Comparison of ENCODE assay signal across 7 cellular contexts in genomic region chr18:23585007-23585871, GRCh38. TPM values are rescaled to one million over a fixed set of nuclear protein-coding genes. Genes with fewer than 3 reads are reported as not detected.
A peak's percentile ranks its signal among the peaks of the same experiment; 100 is the strongest.
DNase-seq lines count a peak whose midpoint lies in the region; ATAC-seq, FAIRE-seq and TF ChIP-seq lines count a peak whose summit lies in the region.

No MANE protein-coding gene starts in this region.

- no peaks in the 10 kb centered on the region for H3K9me3 ChIP-seq in MM.1S (replicated peaks; ENCODE audit: insufficient read depth, low read length)
- no peaks in the 10 kb centered on the region for H3K9me3 ChIP-seq in adipocyte (ENCODE audit: control insufficient read depth, low read length)
- no peaks in the 10 kb centered on the region for H3K9me3 ChIP-seq in iPS-18c (ENCODE audit: control insufficient read depth, insufficient read depth, low read length)
- no peaks in the 10 kb centered on the region for H3K9me3 ChIP-seq in small intestine (ENCODE audit: control insufficient read depth, low read depth)

- H3K4me2 ChIP-seq in MM.1S (ENCODE audit: low read depth, low read length) = peak overlapping the region; percentile 84

- H3K4me1 ChIP-seq in MM.1S (ENCODE audit: low read length) = peaks cover 12% of the 10 kb centered on the region; the same call in 1 of the 2 replicates
- peaks cover 54% of the 10 kb centered on the region for H3K4me1 ChIP-seq in adipocyte (ENCODE audit: control insufficient read depth, insufficient read depth, low read length)
- peaks cover 4 to 19% of the 10 kb centered on the region in 2 donors for H3K4me1 ChIP-seq in small intestine (ENCODE audit: control insufficient read depth in 2 of 2, insufficient read depth in 1 of 2, low read depth in 1 of 2, low read length in 1 of 2)

- H3K36me3 ChIP-seq in GM06990 (ENCODE audit: control insufficient read depth, insufficient read depth, low read length) = peaks cover 2% of the 10 kb centered on the region
- no peaks in the 10 kb centered on the region for H3K36me3 ChIP-seq in MM.1S (replicated peaks; ENCODE audit: insufficient read depth, low read length)
- H3K36me3 ChIP-seq in adipocyte (ENCODE audit: control insufficient read depth, insufficient read depth, low read length, severe bottlenecking) = no peaks in the 10 kb centered on the region
- H3K36me3 ChIP-seq in small intestine (ENCODE audit: control insufficient read depth in 2 of 2, insufficient read depth in 2 of 2, low read length in 2 of 2) = no peaks in the 10 kb centered on the region

- FAIRE-seq in small intestine (lab: Jason Lieb, UNC) = no peak

- peaks cover 5% of the 10 kb centered on the region; the same call in 1 of the 2 replicates for H3F3A ChIP-seq in MM.1S (ENCODE audit: insufficient read depth, low read length)

- DNase-seq in GM06990 (ENCODE audit: extremely low read depth, insufficient read length) (peak; percentile 11), MM.1S (peak; percentile 30), adipocyte (ENCODE audit: low read depth) (peak; percentile 51), small intestine (peak; percentile 44)

- TF ChIP-seq CTCF in GM06990 (IDR thresholded peaks at IDR 0.05; ENCODE audit: insufficient read depth, low read length, poor library complexity, severe bottlenecking) (no peak), MM.1S (IDR thresholded peaks at IDR 0.05; ENCODE audit: low read length) (no peak)

- peak overlapping the region; percentile 97 for H3K9ac ChIP-seq in MM.1S (ENCODE audit: low read length)
- peak overlapping the region; percentile 99 for H3K9ac ChIP-seq in adipocyte (ENCODE audit: low read length)

- H3K27ac ChIP-seq in MM.1S (ENCODE audit: low read length) (peak overlapping the region; percentile 95; the same call in 1 of the 2 replicates), small intestine (ENCODE audit: low read depth in 1 of 2, low read length in 1 of 2) (peak overlapping the region; percentile 96 to 100)

- H3K79me2 ChIP-seq in MM.1S (ENCODE audit: low read length) = peaks cover 53% of the 10 kb centered on the region

- 26 to 32% (median 28%) methylated on average over 19 of the region's 19 CpGs for WGBS in small intestine, 3 donors

- H2AFZ ChIP-seq in MM.1S (ENCODE audit: low read length) = peak overlapping the region; percentile 89; the same call in 1 of the 2 replicates

- H4K20me1 ChIP-seq in MM.1S (ENCODE audit: insufficient read depth, low read length) = no peaks in the 10 kb centered on the region

- H3K4me3 ChIP-seq in GM06990 (replicated peaks; ENCODE audit: low read depth, low read length) (peak overlapping the region; percentile 95), MM.1S (ENCODE audit: low read length) (peak overlapping the region; percentile 95), adipocyte (ENCODE audit: low read length) (peak overlapping the region; percentile 91), iPS-18c (ENCODE audit: insufficient read depth, low read depth, low read length) (peak overlapping the region; percentile 99), small intestine (ENCODE audit: low read depth in 1 of 2, low read length in 2 of 2) (peak overlapping the region; percentile 79 to 93)

- no peak for ATAC-seq in HG02678 (IDR thresholded peaks at IDR 0.05; ENCODE audit: unreplicated experiment)
- ATAC-seq in HG03521 (IDR thresholded peaks at IDR 0.05; ENCODE audit: unreplicated experiment) = no peak

- no peaks in the 10 kb centered on the region for H3K9me2 ChIP-seq in MM.1S (replicated peaks; ENCODE audit: insufficient read depth, low read length)

- H3K27me3 ChIP-seq in GM06990 (replicated peaks; ENCODE audit: control insufficient read depth, insufficient read depth, low read length) (no peaks in the 10 kb centered on the region), MM.1S (replicated peaks; ENCODE audit: insufficient read depth, low read length) (no peaks in the 10 kb centered on the region), adipocyte (replicated peaks; ENCODE audit: control insufficient read depth, insufficient read depth, low read length) (no peaks in the 10 kb centered on the region), small intestine (ENCODE audit: control insufficient read depth in 2 of 2, insufficient read depth in 2 of 2, low read length in 2 of 2) (no peaks in the 10 kb centered on the region)

RNA-seq across cellular contexts. Expression of gene NPC1, which starts 1.1 kb away (rescaled TPM):
- 10 to 100 TPM in 2 of 3 donors, 1 to 10 TPM in 1; 8.7 to 24.9 (median 17.0) TPM for polyA plus RNA-seq in small intestine
